Comparison of ENCODE assay signal across 28 cellular contexts in genomic region chr15:62881056-62881455, GRCh38.
"Had no signal": no experiment of that assay in that cellular context is flagged by ENCODE, and none has a peak within 500 bp of the region (broad histone marks: within the 10 kb centered on the region; RNA-seq: fewer than 3 reads in every experiment).

No MANE protein-coding gene starts in this region.

- H3K36me3 ChIP-seq: brain microvascular endothelial cell, left lung, lower lobe of right lung, ovary, prostate gland, right atrium auricular region, stomach, suprapubic skin, tibial artery had no signal

- H3K9me3 Mint-ChIP-seq: activated CD4-positive, alpha-beta memory T cell treated with anti-CD3 and anti-CD28 coated beads, Interleukin-2, amount 10 ng/mL, durations not matched to agents 7 days and 5 days; activated CD4-positive, alpha-beta T cell treated with anti-CD3 and anti-CD28 coated beads, Interleukin-2, amount 10 ng/mL, durations not matched to agents 7 days and 5 days; activated naive CD4-positive, alpha-beta T cell treated with anti-CD3 and anti-CD28 coated beads, Interleukin-2, amount 10 ng/mL, durations not matched to agents 7 days and 5 days; activated naive CD8-positive, alpha-beta T cell treated with anti-CD3 and anti-CD28 coated beads, Interleukin-2, amount 10 ng/mL, durations not matched to agents 7 days and 5 days; activated T-cell treated with anti-CD3 and anti-CD28 coated beads, Interleukin-2, amount 50 U/mL, for 24 hours; natural killer cell treated with Interleukin-12 subunit alpha and Interleukin-12 subunit beta and Interleukin-15 and Interleukin-18, amount 100 ng/mL, for 72 hours had no signal

- H3K27me3 ChIP-seq: brain microvascular endothelial cell, dorsolateral prefrontal cortex, foreskin keratinocyte, left lung, ovary, right atrium auricular region, stomach, suprapubic skin, tibial artery had no signal

- H3K4me3 ChIP-seq: coronary artery, dorsolateral prefrontal cortex, left lung, lower lobe of right lung, ovary, prostate gland, right atrium auricular region, stomach, suprapubic skin, tibial artery had no signal

- H3K27ac ChIP-seq: brain microvascular endothelial cell, coronary artery, dorsolateral prefrontal cortex, foreskin keratinocyte, left lung, lower lobe of right lung, ovary, prostate gland, right atrium auricular region, suprapubic skin, tibial artery had no signal

- H3K4me1 ChIP-seq: foreskin keratinocyte, prostate gland, tibial artery had no signal

- H3K27ac Mint-ChIP-seq: activated CD4-positive, alpha-beta memory T cell treated with anti-CD3 and anti-CD28 coated beads, Interleukin-2, amount 10 ng/mL, durations not matched to agents 7 days and 5 days; activated CD4-positive, alpha-beta T cell treated with anti-CD3 and anti-CD28 coated beads, Interleukin-2, amount 10 ng/mL, durations not matched to agents 7 days and 5 days; activated naive CD4-positive, alpha-beta T cell treated with anti-CD3 and anti-CD28 coated beads, Interleukin-2, amount 10 ng/mL, durations not matched to agents 7 days and 5 days; activated naive CD8-positive, alpha-beta T cell treated with anti-CD3 and anti-CD28 coated beads, Interleukin-2, amount 10 ng/mL, durations not matched to agents 7 days and 5 days; activated T-cell treated with anti-CD3 and anti-CD28 coated beads, Interleukin-2, amount 50 U/mL, for 24 hours; natural killer cell treated with Interleukin-12 subunit alpha and Interleukin-12 subunit beta and Interleukin-15 and Interleukin-18, amount 100 ng/mL, for 72 hours; stimulated activated naive B cell treated with anti-CD40 and anti-IgM and Interleukin-4, amounts not matched to agents 10 μg/mL and 1 μg/mL and 100 μg/mL, for 72 hours; T-helper 17 cell had no signal

- H3K9me3 ChIP-seq: left lung, lower lobe of right lung, ovary, prostate gland, right atrium auricular region, stomach, suprapubic skin, tibial artery had no signal

- DNase-seq: activated CD4-positive, alpha-beta memory T cell treated with anti-CD3 and anti-CD28 coated beads, Interleukin-2, amount 10 ng/mL, durations not matched to agents 7 days and 5 days; activated CD4-positive, alpha-beta T cell treated with anti-CD3 and anti-CD28 coated beads, Interleukin-2, amount 10 ng/mL, durations not matched to agents 7 days and 5 days; activated CD4-positive, CD25-positive, alpha-beta regulatory T cell treated with anti-CD3 and anti-CD28 coated beads, Interleukin-2, amount 50 U/mL, for 72 hours; activated CD8-positive, alpha-beta memory T cell treated with anti-CD3 and anti-CD28 coated beads, Interleukin-2, amount 50 U/mL, for 48 hours; activated gamma-delta T cell; activated naive CD4-positive, alpha-beta T cell treated with anti-CD3 and anti-CD28 coated beads, Interleukin-2, amount 10 ng/mL, durations not matched to agents 7 days and 5 days; activated naive CD8-positive, alpha-beta T cell treated with anti-CD3 and anti-CD28 coated beads, Interleukin-2, amount 10 ng/mL, durations not matched to agents 7 days and 5 days; activated T-cell treated with anti-CD3 and anti-CD28 coated beads, Interleukin-2, amount 50 U/mL, for 24 hours; amniotic stem cell; brain microvascular endothelial cell; dorsolateral prefrontal cortex; effector memory CD4-positive, alpha-beta T cell; foreskin keratinocyte; left lung; lower lobe of right lung; ovary; stimulated activated CD4-positive, alpha-beta T cell treated with anti-CD3 and anti-CD28 coated beads, Interleukin-15, amount 100 ng/mL, for 24 hours; stimulated activated CD4-positive, alpha-beta T cell treated with anti-CD3 and anti-CD28 coated beads, Interleukin-2, amount 100 ng/mL, for 24 hours; stimulated activated naive B cell treated with anti-CD40 and anti-IgM and Interleukin-4, amounts not matched to agents 10 μg/mL and 1 μg/mL and 100 μg/mL, for 72 hours; stomach; T-helper 17 cell; T1000; tibial artery had no signal

- H3K36me3 Mint-ChIP-seq: activated naive CD4-positive, alpha-beta T cell treated with anti-CD3 and anti-CD28 coated beads, Interleukin-2, amount 10 ng/mL, durations not matched to agents 7 days and 5 days; activated naive CD8-positive, alpha-beta T cell treated with anti-CD3 and anti-CD28 coated beads, Interleukin-2, amount 10 ng/mL, durations not matched to agents 7 days and 5 days; natural killer cell treated with Interleukin-12 subunit alpha and Interleukin-12 subunit beta and Interleukin-15 and Interleukin-18, amount 100 ng/mL, for 72 hours; stimulated activated naive B cell treated with anti-CD40 and anti-IgM and Interleukin-4, amounts not matched to agents 10 μg/mL and 1 μg/mL and 100 μg/mL, for 72 hours had no signal

- H3K4me3 Mint-ChIP-seq: activated CD4-positive, alpha-beta memory T cell treated with anti-CD3 and anti-CD28 coated beads, Interleukin-2, amount 10 ng/mL, durations not matched to agents 7 days and 5 days; activated CD4-positive, alpha-beta T cell treated with anti-CD3 and anti-CD28 coated beads, Interleukin-2, amount 10 ng/mL, durations not matched to agents 7 days and 5 days; activated naive CD4-positive, alpha-beta T cell treated with anti-CD3 and anti-CD28 coated beads, Interleukin-2, amount 10 ng/mL, durations not matched to agents 7 days and 5 days; activated naive CD8-positive, alpha-beta T cell treated with anti-CD3 and anti-CD28 coated beads, Interleukin-2, amount 10 ng/mL, durations not matched to agents 7 days and 5 days; activated T-cell treated with anti-CD3 and anti-CD28 coated beads, Interleukin-2, amount 50 U/mL, for 24 hours; natural killer cell treated with Interleukin-12 subunit alpha and Interleukin-12 subunit beta and Interleukin-15 and Interleukin-18, amount 100 ng/mL, for 72 hours; stimulated activated naive B cell treated with anti-CD40 and anti-IgM and Interleukin-4, amounts not matched to agents 10 μg/mL and 1 μg/mL and 100 μg/mL, for 72 hours; T-helper 17 cell had no signal

- H3K4me1 Mint-ChIP-seq: activated naive CD4-positive, alpha-beta T cell treated with anti-CD3 and anti-CD28 coated beads, Interleukin-2, amount 10 ng/mL, durations not matched to agents 7 days and 5 days had no signal
